ENCODE assay signal across 1 cellular context in the genomic region with DNA sequence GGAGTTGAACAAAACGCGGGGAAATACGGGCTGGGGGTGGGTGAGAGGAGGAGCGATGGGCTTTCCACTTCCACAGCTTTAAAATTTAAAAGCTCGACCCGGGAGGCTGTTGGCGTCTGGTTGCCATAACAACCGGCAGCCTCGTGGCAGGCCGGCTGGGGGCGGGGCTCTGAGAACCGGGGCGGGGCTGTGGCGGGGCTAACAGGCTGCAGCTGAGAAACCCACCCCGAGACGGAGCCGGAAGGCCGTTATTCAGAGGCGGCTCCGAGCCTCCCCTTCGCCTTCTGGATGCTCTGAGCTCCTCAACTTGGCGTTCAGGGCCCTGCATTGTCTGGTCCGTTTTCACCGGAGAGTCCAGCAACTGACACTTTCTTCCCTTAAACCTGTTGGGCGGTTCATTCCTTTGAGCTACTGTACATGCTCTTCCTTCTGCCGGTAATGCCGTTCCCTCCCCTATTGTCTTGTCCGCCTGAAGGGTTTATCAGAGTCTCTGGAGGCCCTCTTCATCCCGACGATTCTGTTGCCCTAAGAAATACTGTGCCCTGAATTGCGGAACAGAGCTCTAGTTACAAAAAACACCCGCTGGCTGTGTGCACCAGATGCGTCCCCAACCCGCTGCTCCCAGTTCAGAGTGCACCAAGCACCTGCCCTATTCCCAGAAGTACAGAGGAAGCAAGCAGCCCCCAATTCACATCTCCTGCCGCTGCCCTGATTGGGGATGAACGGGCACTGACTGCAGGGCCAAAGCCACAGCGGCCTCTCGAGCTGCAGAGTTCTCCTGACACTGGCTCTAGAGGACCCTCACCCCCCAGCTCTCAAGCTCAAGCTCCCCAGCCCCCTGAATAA.
TF ChIP-seq lines count a peak whose summit lies in the region.

No MANE protein-coding gene starts in this region.

TF ChIP-seq in A549, 52 proteins besides CTCF, POLR2A, EP300 and RAD21:
- TF ChIP-seq MYC (IDR thresholded peaks at IDR 0.05; ENCODE audit: borderline replicate concordance, low read length) = peak; percentile 72; the same call in 1 of the 2 replicates
- TF ChIP-seq, protein P1, sequence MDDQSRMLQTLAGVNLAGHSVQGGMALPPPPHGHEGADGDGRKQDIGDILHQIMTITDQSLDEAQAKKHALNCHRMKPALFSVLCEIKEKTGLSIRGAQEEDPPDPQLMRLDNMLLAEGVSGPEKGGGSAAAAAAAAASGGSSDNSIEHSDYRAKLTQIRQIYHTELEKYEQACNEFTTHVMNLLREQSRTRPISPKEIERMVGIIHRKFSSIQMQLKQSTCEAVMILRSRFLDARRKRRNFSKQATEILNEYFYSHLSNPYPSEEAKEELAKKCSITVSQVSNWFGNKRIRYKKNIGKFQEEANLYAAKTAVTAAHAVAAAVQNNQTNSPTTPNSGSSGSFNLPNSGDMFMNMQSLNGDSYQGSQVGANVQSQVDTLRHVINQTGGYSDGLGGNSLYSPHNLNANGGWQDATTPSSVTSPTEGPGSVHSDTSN (IDR thresholded peaks at IDR 0.05) = no peak
- TF ChIP-seq, protein P2, sequence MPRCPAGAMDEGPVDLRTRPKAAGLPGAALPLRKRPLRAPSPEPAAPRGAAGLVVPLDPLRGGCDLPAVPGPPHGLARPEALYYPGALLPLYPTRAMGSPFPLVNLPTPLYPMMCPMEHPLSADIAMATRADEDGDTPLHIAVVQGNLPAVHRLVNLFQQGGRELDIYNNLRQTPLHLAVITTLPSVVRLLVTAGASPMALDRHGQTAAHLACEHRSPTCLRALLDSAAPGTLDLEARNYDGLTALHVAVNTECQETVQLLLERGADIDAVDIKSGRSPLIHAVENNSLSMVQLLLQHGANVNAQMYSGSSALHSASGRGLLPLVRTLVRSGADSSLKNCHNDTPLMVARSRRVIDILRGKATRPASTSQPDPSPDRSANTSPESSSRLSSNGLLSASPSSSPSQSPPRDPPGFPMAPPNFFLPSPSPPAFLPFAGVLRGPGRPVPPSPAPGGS (IDR thresholded peaks at IDR 0.05) = 0 out of 3 replicates have a peak, but pooled peaks have one; percentile 33
